ENCODE assay signal across 12 cellular contexts in the genomic region with DNA sequence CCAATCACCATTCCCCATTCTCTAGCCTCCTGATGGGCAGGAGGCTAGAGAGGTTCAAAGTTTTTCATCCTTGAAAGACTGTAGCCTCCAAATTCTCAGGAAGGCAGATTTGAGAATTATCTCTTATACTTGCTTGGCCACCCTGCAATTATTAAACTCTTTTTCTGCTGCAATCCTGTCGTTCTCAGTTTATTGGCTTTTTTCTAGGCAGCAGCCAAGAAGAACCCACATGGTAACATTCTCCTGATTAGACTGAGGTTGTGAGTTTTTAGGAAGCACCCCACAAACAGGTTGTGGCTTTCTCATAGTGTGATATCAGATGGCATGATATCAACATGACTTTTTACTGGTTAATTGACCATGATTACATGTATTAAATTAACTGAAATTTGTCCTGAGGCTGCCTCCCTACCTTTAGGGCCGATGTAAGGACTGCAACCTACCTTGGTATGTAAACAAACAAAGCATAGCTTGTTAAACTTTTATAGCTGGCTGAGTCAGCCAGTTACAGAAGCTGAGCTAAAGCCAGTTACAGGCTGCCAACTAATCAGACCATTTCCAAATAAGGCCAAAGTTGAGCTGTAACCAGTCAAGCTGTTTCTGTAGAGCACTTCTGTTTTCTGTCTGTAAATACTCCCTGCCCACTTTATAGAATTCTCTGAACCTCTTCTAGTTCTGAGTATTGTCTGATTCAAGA. TPM values are rescaled to one million over a fixed set of nuclear protein-coding genes. Genes with fewer than 3 reads are reported as not detected.
DNase-seq lines count a peak whose midpoint lies in the region; ATAC-seq, FAIRE-seq and TF ChIP-seq lines count a peak whose summit lies in the region.
"Had no signal": no experiment of that assay in that cellular context is flagged by ENCODE, and none has a peak within 500 bp of the region (broad histone marks: within the 10 kb centered on the region; RNA-seq: fewer than 3 reads in every experiment).

No MANE protein-coding gene starts in this region.

- TF ChIP-seq EP300 in K562 (IDR thresholded peaks at IDR 0.05; ENCODE audit: low read length), result no peak

- in situ Hi-C loops in K562 (cut with MboI), result no loop called here

- POLR2A ChIA-PET in K562 (lab: Yijun Ruan, JAX), result no interaction called here

- H3K9ac ChIP-seq in K562 (ENCODE audit: insufficient read depth in 1 of 2, low read depth in 2 of 2, low read length in 2 of 2) (no peak overlapping the region), Karpas-422 (ENCODE audit: low read length) (no peak overlapping the region)

- peaks cover 11% of the 10 kb centered on the region; the same call in 2 of the 3 replicates for H3K79me2 ChIP-seq in K562 (ENCODE audit: control insufficient read depth, insufficient read depth, low read length)
- H3K79me2 ChIP-seq in osteoblast (ENCODE audit: insufficient read depth, low read length), result peaks cover 13% of the 10 kb centered on the region
- H3K79me2 ChIP-seq in Karpas-422 (ENCODE audit: low read length), result peaks cover 17% of the 10 kb centered on the region

- ATAC-seq in HG03565 (IDR thresholded peaks at IDR 0.05; ENCODE audit: unreplicated experiment) (peak; percentile 23), K562 (no peak)

- whole genome bisulfite sequencing in K562 (ENCODE audit: insufficient coverage, low coverage, missing lambda C conversion rate), result 22% methylated on average over 2 of the region's 2 CpGs

- peak; percentile 54 for DNase-seq in DMS53 treated with DMSO at 0.1 percent for 48 hours (lab: John Stamatoyannopoulos, UW; ENCODE audit: unreplicated experiment)
- no peak for DNase-seq in K562 (ENCODE audit: extremely low read depth in 1 of 4, low spot score in 3 of 4)
- no peak for DNase-seq in osteoblast (ENCODE audit: insufficient read length, low spot score, missing footprints)
- DNase-seq in activated CD4-positive, alpha-beta T cell treated with anti-CD3 and anti-CD28 coated beads for 48 hours, result no peak
- no peak for DNase-seq in Karpas-422
- no peak for DNase-seq in stimulated activated naive CD4-positive, alpha-beta T cell (lab: John Stamatoyannopoulos, UW)
- DNase-seq in NCI-H345 treated with DMSO at 0.1 percent for 48 hours (lab: John Stamatoyannopoulos, UW; ENCODE audit: unreplicated experiment), result no peak
- DNase-seq: cortex of kidney; stimulated activated CD4-positive, alpha-beta T cell treated with anti-CD3 and anti-CD28 coated beads, Interleukin-2, amount 100 ng/mL, for 24 hours had no signal

- CTCF ChIA-PET in K562 (lab: Yijun Ruan, JAX; ENCODE audit: low intra/inter-chr PET ratio), result no interaction called here

- H3K9me2 ChIP-seq in Karpas-422 (replicated peaks; ENCODE audit: insufficient read depth, low read length), result no peaks in the 10 kb centered on the region

- peaks cover 2 to 14% of the 10 kb centered on the region in 2 experiments; a peak in 1 of 5 replicates for H3K4me1 ChIP-seq in K562 (replicated peaks in 1 of 2; ENCODE audit: control insufficient read depth in 2 of 2, insufficient read depth in 2 of 2, low read length in 2 of 2)
- peaks cover 20% of the 10 kb centered on the region for H3K4me1 ChIP-seq in osteoblast (ENCODE audit: insufficient read depth, low read length)
- peaks cover 19% of the 10 kb centered on the region for H3K4me1 ChIP-seq in Karpas-422 (ENCODE audit: low read length)

- no TSS peak for BruUV-seq in K562 (replicated peaks; lab: Mats Ljungman, UMichigan)

- TF ChIP-seq POLR2A in K562 (conservative IDR thresholded peaks at IDR 0.05), result no peak

- H3K27me3 ChIP-seq in K562 (ENCODE audit: control insufficient read depth in 2 of 2, insufficient read depth in 2 of 2, low read length in 2 of 2), result no peaks in the 10 kb centered on the region
- no peaks in the 10 kb centered on the region for H3K27me3 ChIP-seq in osteoblast (ENCODE audit: insufficient read depth, low read length)
- H3K27me3 ChIP-seq in Karpas-422 (ENCODE audit: low read length), result no peaks in the 10 kb centered on the region
- H3K27me3 ChIP-seq: SJSA1 had no signal

- no peak overlapping the region for H3K4me3 ChIP-seq in K562
- H3K4me3 ChIP-seq in osteoblast (ENCODE audit: insufficient read depth, low read length), result no peak overlapping the region
- H3K4me3 ChIP-seq in Karpas-422 (ENCODE audit: low read length), result no peak overlapping the region
- H3K4me3 ChIP-seq: SJSA1 had no signal

- H3K27ac ChIP-seq in K562 (ENCODE audit: extremely low read depth, low read depth, low read length) (peak overlapping the region; percentile 30; the same call in 1 of the 3 replicates), osteoblast (ENCODE audit: low read depth, low read length) (no peak overlapping the region), Karpas-422 (ENCODE audit: low read length) (no peak overlapping the region)
- H3K27ac ChIP-seq: SJSA1 had no signal

- H3K9me3 ChIP-seq in K562 (replicated peaks; ENCODE audit: control insufficient read depth, insufficient read depth, low read depth, low read length), result no peaks in the 10 kb centered on the region
- no peaks in the 10 kb centered on the region for H3K9me3 ChIP-seq in osteoblast (ENCODE audit: low read depth, low read length)
- no peaks in the 10 kb centered on the region for H3K9me3 ChIP-seq in Karpas-422 (ENCODE audit: low read length)

- FAIRE-seq in K562 (lab: Jason Lieb, UNC), result no peak
- FAIRE-seq: H1 had no signal

- H3K9me1 ChIP-seq in K562 (ENCODE audit: control insufficient read depth, insufficient read depth, low read length), result no peaks in the 10 kb centered on the region

- H3K4me2 ChIP-seq in K562 (ENCODE audit: insufficient read depth, low read length) (no peak overlapping the region), osteoblast (ENCODE audit: insufficient read depth, low read length) (peak overlapping the region; percentile 23), Karpas-422 (ENCODE audit: low read depth, low read length, poor library complexity, severe bottlenecking) (no peak overlapping the region)

- no peak for TF ChIP-seq CTCF in K562 (IDR thresholded peaks at IDR 0.05 in 2 of 3, conservative IDR thresholded peaks at IDR 0.05 in 1 of 3; ENCODE audit: insufficient read depth in 2 of 3, low read depth in 1 of 3, low read length in 3 of 3)
- TF ChIP-seq CTCF in osteoblast (IDR thresholded peaks at IDR 0.05; ENCODE audit: extremely low read depth, low read depth, low read length), result no peak

- TF ChIP-seq RAD21 in K562 (CRISPR knock-in tag; conservative IDR thresholded peaks at IDR 0.05 in 1 of 2, IDR thresholded peaks at IDR 0.05 in 1 of 2), result no peak

- intact Hi-C loops in K562 (cut with micrococcal nuclease), result no loop called here

- no peak overlapping the region; the same call in 1 of the 2 replicates for H2AFZ ChIP-seq in K562 (ENCODE audit: low read depth, low read length)
- H2AFZ ChIP-seq in osteoblast (ENCODE audit: low read length), result peak overlapping the region; percentile 36
- H2AFZ ChIP-seq in Karpas-422 (ENCODE audit: low read length), result no peak overlapping the region

- H3K36me3 ChIP-seq in K562 (ENCODE audit: control insufficient read depth, insufficient read depth, low read length) (no peaks in the 10 kb centered on the region), osteoblast (ENCODE audit: insufficient read depth, low read length) (no peaks in the 10 kb centered on the region), Karpas-422 (ENCODE audit: insufficient read depth, low read length) (0 out of 2 replicates have a peak, but pooled peaks cover 2% of the 10 kb centered on the region)
- H3K36me3 ChIP-seq: SJSA1 had no signal

- H4K20me1 ChIP-seq in K562 (replicated peaks; ENCODE audit: control insufficient read depth, insufficient read depth, low read length) (no peaks in the 10 kb centered on the region), osteoblast (ENCODE audit: insufficient read depth, low read length) (no peaks in the 10 kb centered on the region), Karpas-422 (ENCODE audit: insufficient read depth, low read depth, low read length) (no peaks in the 10 kb centered on the region)

TF ChIP-seq in K562, 482 proteins besides CTCF, POLR2A, EP300 and RAD21 (continues in another document):
- TF ChIP-seq TGIF2 (CRISPR knock-in tag; IDR thresholded peaks at IDR 0.05), result no peak
- no peak for TF ChIP-seq NR1H2 (CRISPR knock-in tag; IDR thresholded peaks at IDR 0.05)
- TF ChIP-seq E2F3 (CRISPR knock-in tag; IDR thresholded peaks at IDR 0.05), result no peak
- no peak for TF ChIP-seq HNRNPUL1 (IDR thresholded peaks at IDR 0.05; ENCODE audit: low read length)

RNA-seq across cellular contexts. Expression of gene ZNF248, which starts 3.2 kb away (rescaled TPM):
- 20.6 and 40.6 TPM in 2 replicates for total RNA-seq in K562 (2011; cell fraction: chromatin; rRNA removed; ENCODE audit: low replicate concordance)
- total RNA-seq in K562 (2011; cell fraction: nucleolus; rRNA removed), result 10.2 and 11.1 TPM in 2 replicates
- total RNA-seq in K562 (2011; cell fraction: nucleoplasm; rRNA removed), result 28.7 and 51.4 TPM in 2 replicates
- total RNA-seq in K562 (2014; rRNA removed) (6.1 and 6.8 TPM in 2 replicates), K562 (2014; rRNA removed; fragmentation: Illumina TruSeq; extraction: Trizol) (9.4 and 10.5 TPM in 2 replicates), K562 (2015; rRNA removed; fragmentation: Illumina TruSeq; extraction: Trizol) (10.4 and 10.9 TPM in 2 replicates), K562 (2021) (5.6 and 7.0 TPM in 2 replicates), osteoblast (7.6 and 9.1 TPM in 2 replicates)
- polyA plus RNA-seq in K562 (2011; rRNA removed) (12.7 and 16.7 TPM in 2 replicates), K562 (2014; fragmentation: Illumina TruSeq; extraction: Trizol) (9.7 and 10.2 TPM in 2 replicates), K562 (2014; fragmentation: Nextera tagmentation; extraction: Ambion mirVana) (1 to 10 TPM; 4.5 to 5.0 TPM), K562 (2014; rRNA removed) (16.5 and 18.1 TPM in 2 replicates)
- polyA plus RNA-seq in K562 (2011; cell fraction: cytosol; rRNA removed), result 5.0 and 7.9 TPM in 2 replicates
- 31.1 and 53.7 TPM in 2 replicates for polyA plus RNA-seq in K562 (2011; cell fraction: nucleus; rRNA removed)
- 7.0 and 9.1 TPM in 2 replicates for polyA plus RNA-seq in K562 (2012)
- 10.6 and 18.4 TPM in 2 replicates for polyA minus RNA-seq in K562 (2011; rRNA and poly(A)+ RNA removed)
- polyA minus RNA-seq in K562 (2011; cell fraction: cytosol; rRNA and poly(A)+ RNA removed), result 3.9 and 4.7 TPM in 2 replicates
- 11.3 and 23.8 TPM in 2 replicates for polyA minus RNA-seq in K562 (2011; cell fraction: nucleus; rRNA and poly(A)+ RNA removed)
- total RNA-seq in Karpas-422 (2014; rRNA removed; shearing (Covaris generic); ENCODE audit: low replicate concordance), result 17.7 and 27.6 TPM in 2 replicates
- polyA plus RNA-seq: H1 had no signal
